ENCODE assay signal across 16 cellular contexts in genomic region chr6:137829641-137830083, GRCh38. TPM values are rescaled to one million over a fixed set of nuclear protein-coding genes. Genes with fewer than 3 reads are reported as not detected.
DNase-seq lines count a peak whose midpoint lies in the region; ATAC-seq lines count a peak whose summit lies in the region.
"Had no signal": no experiment of that assay in that cellular context is flagged by ENCODE, and none has a peak within 500 bp of the region (broad histone marks: within the 10 kb centered on the region; RNA-seq: fewer than 3 reads in every experiment).

No MANE protein-coding gene starts in this region.

- H3K9me3 Mint-ChIP-seq in activated CD4-positive, alpha-beta T cell treated with anti-CD3 and anti-CD28 coated beads, Interleukin-2, amount 10 ng/mL, durations not matched to agents 24 days and 14 days: peaks cover 8% of the 10 kb centered on the region

- no peak overlapping the region for H3K4me3 ChIP-seq in skin epidermis
- H3K4me3 ChIP-seq: upper lobe of right lung had no signal

- peak overlapping the region; percentile 98 for H3K27ac Mint-ChIP-seq in activated CD4-positive, alpha-beta T cell treated with anti-CD3 and anti-CD28 coated beads, Interleukin-2, amount 10 ng/mL, durations not matched to agents 24 days and 14 days

- ATAC-seq in GM18873 (IDR thresholded peaks at IDR 0.05; ENCODE audit: low FRiP score, unreplicated experiment): no peak
- ATAC-seq: upper lobe of right lung had no signal

- H3K27me3 Mint-ChIP-seq in activated CD4-positive, alpha-beta T cell treated with anti-CD3 and anti-CD28 coated beads, Interleukin-2, amount 10 ng/mL, durations not matched to agents 24 days and 14 days: no peaks in the 10 kb centered on the region

- peaks cover 8% of the 10 kb centered on the region for H3K36me3 Mint-ChIP-seq in activated CD4-positive, alpha-beta T cell treated with anti-CD3 and anti-CD28 coated beads, Interleukin-2, amount 10 ng/mL, durations not matched to agents 24 days and 14 days (ENCODE audit: low read depth)

- H3K27ac ChIP-seq in epithelial cell of prostate: peak overlapping the region; percentile 91
- H3K27ac ChIP-seq in skin epidermis: peak overlapping the region in 12 of 21 experiments; percentile 18 to 87 (median 74)
- H3K27ac ChIP-seq: upper lobe of right lung, WERI-Rb-1 had no signal

- H3K4me3 Mint-ChIP-seq in activated CD4-positive, alpha-beta T cell treated with anti-CD3 and anti-CD28 coated beads, Interleukin-2, amount 10 ng/mL, durations not matched to agents 24 days and 14 days: peak overlapping the region; percentile 75
- H3K4me3 Mint-ChIP-seq: neural crest cell had no signal

- no peak for DNase-seq in activated CD4-positive, alpha-beta T cell treated with anti-CD3 and anti-CD28 coated beads, Interleukin-2, amount 10 ng/mL, durations not matched to agents 24 days and 14 days
- DNase-seq in activated CD4-positive, alpha-beta T cell treated with anti-CD3 and anti-CD28 coated beads, Interleukin-2, amount 50 U/mL, for 1 hour: no peak
- DNase-seq in RPMI7951 (ENCODE audit: low read depth) (peak; percentile 71), epithelial cell of prostate (ENCODE audit: low read depth, low spot score) (peak; percentile 71), amniotic stem cell (lab: John Stamatoyannopoulos, UW) (no peak)
- DNase-seq in effector CD4-positive, alpha-beta T cell: no peak
- DNase-seq: ACHN, H7, NCI-H1436 treated with DMSO at 0.1 percent for 48 hours, NCI-H748 treated with DMSO at 0.1 percent for 48 hours, SHP77 treated with DMSO at 0.1 percent for 48 hours, upper lobe of right lung, WERI-Rb-1 had no signal

- intact Hi-C loops in activated CD4-positive, alpha-beta T cell treated with anti-CD3 and anti-CD28 coated beads, Interleukin-2, amount 10 ng/mL, durations not matched to agents 24 days and 14 days (cut with micrococcal nuclease): loop anchor here (1.0 to 2.0 kb wide), 2 partner anchors 20 to 75 kb away; no protein-coding TSS in a partner anchor

- peaks cover 58% of the 10 kb centered on the region for H3K4me1 Mint-ChIP-seq in activated CD4-positive, alpha-beta T cell treated with anti-CD3 and anti-CD28 coated beads, Interleukin-2, amount 10 ng/mL, durations not matched to agents 24 days and 14 days

RNA-seq across cellular contexts. Expression of gene TNFAIP3, which starts 37.4 kb away (rescaled TPM):
- 249 and 254 TPM in 2 replicates for total RNA-seq in activated CD4-positive, alpha-beta T cell treated with anti-CD3 and anti-CD28 coated beads, Interleukin-2, amount 10 ng/mL, durations not matched to agents 24 days and 14 days
- total RNA-seq in RPMI7951 (2014; rRNA removed; shearing (Covaris generic)): 4.9 and 5.4 TPM in 2 replicates

Comparison
In these comparisons a context has a peak if more than half of its experiments do, and no peak if none do; other contexts are left out.
1. DNase-seq: peak in RPMI7951 (single experiment) and epithelial cell of prostate (single experiment); none in activated CD4-positive, alpha-beta T cell treated with anti-CD3 and anti-CD28 coated beads, Interleukin-2, amount 10 ng/mL, durations not matched to agents 24 days and 14 days (single experiment), activated CD4-positive, alpha-beta T cell treated with anti-CD3 and anti-CD28 coated beads, Interleukin-2, amount 50 U/mL, for 1 hour (single experiment), effector CD4-positive, alpha-beta T cell (single experiment) and amniotic stem cell (single experiment).
2. RNA of gene TNFAIP3, which starts 37.4 kb away (total RNA-seq): 249 to 254 TPM in activated CD4-positive, alpha-beta T cell treated with anti-CD3 and anti-CD28 coated beads, Interleukin-2, amount 10 ng/mL, durations not matched to agents 24 days and 14 days; 4.9 to 5.4 TPM in RPMI7951; every median in the first group is over 10 times any median in the second.